Comparison of ENCODE assay signal across 8 cellular contexts in genomic region chr19:55447421-55448174, GRCh38. TPM values are rescaled to one million over a fixed set of nuclear protein-coding genes. Genes with fewer than 3 reads are reported as not detected.
A peak's percentile ranks its signal among the peaks of the same experiment; 100 is the strongest.
DNase-seq lines count a peak whose midpoint lies in the region; ATAC-seq and TF ChIP-seq lines count a peak whose summit lies in the region.

No MANE protein-coding gene starts in this region.

- H3K27ac Mint-ChIP-seq in CD4-positive, alpha-beta T cell, result no peak overlapping the region

- no peak for TF ChIP-seq CTCF in HL-60 (IDR thresholded peaks at IDR 0.05; ENCODE audit: insufficient read depth, low read length)
- TF ChIP-seq CTCF in RWPE2 (IDR thresholded peaks at IDR 0.05; ENCODE audit: poor library complexity, severe bottlenecking), result no peak
- no peak for TF ChIP-seq CTCF in CD4-positive, alpha-beta T cell (IDR thresholded peaks at IDR 0.05)

- POLR2A ChIA-PET in HEK293T (lab: Yijun Ruan, JAX), result no interaction called here
- POLR2A ChIA-PET in CD4-positive, alpha-beta T cell (lab: Charles Lee), result no interaction called here

- peak; percentile 76 for DNase-seq in AG08395 (ENCODE audit: low spot score)
- DNase-seq in HL-60 (ENCODE audit: low read depth in 1 of 2, low spot score in 1 of 2), result peak in 1 of 2 experiments; percentile 91
- peak; percentile 81 for DNase-seq in RWPE2 (ENCODE audit: low spot score)
- DNase-seq in right cardiac atrium, result peak in 2 of 3 donors; percentile 49 to 51
- DNase-seq in HEK293T (ENCODE audit: extremely low spot score), result no peak
- no peak for DNase-seq in CD4-positive, alpha-beta T cell

- CTCF ChIA-PET in HEK293T (lab: Yijun Ruan, JAX), result no interaction called here
- CTCF ChIA-PET in CD4-positive, alpha-beta T cell (lab: Charles Lee), result no interaction called here

- H3K9me3 Mint-ChIP-seq in CD4-positive, alpha-beta T cell, result no peaks in the 10 kb centered on the region

- H3K36me3 Mint-ChIP-seq in CD4-positive, alpha-beta T cell (ENCODE audit: low read depth), result no peaks in the 10 kb centered on the region

- H3K27me3 ChIP-seq in HL-60 (ENCODE audit: insufficient read depth, poor library complexity, severe bottlenecking) (peaks cover 26% of the 10 kb centered on the region), RWPE2 (ENCODE audit: insufficient read depth, poor library complexity, severe bottlenecking) (peaks cover 42% of the 10 kb centered on the region), right cardiac atrium (ENCODE audit: control insufficient read depth, insufficient read depth) (no peaks in the 10 kb centered on the region)
- peaks cover 66% of the 10 kb centered on the region for H3K27me3 ChIP-seq in CD4-positive, alpha-beta T cell (ENCODE audit: control insufficient read depth, insufficient read depth, low read length)

- H3K4me1 Mint-ChIP-seq in CD4-positive, alpha-beta T cell (ENCODE audit: low read depth), result peaks cover 12% of the 10 kb centered on the region

- H3K4me3 ChIP-seq in HL-60 (replicated peaks; ENCODE audit: insufficient read depth, low read length) (no peak overlapping the region), RWPE2 (ENCODE audit: severe bottlenecking) (no peak overlapping the region), right cardiac atrium (ENCODE audit: low read length) (no peak overlapping the region)

- H3K4me1 ChIP-seq in RWPE2 (ENCODE audit: insufficient read depth, poor library complexity, severe bottlenecking) (peaks cover 4% of the 10 kb centered on the region), right cardiac atrium (ENCODE audit: control insufficient read depth, insufficient read depth, low read length) (no peaks in the 10 kb centered on the region)

- WGBS in right cardiac atrium, result 30% methylated on average over 16 of the region's 16 CpGs

- no peaks in the 10 kb centered on the region for H3K36me3 ChIP-seq in RWPE2 (ENCODE audit: low read depth)

- intact Hi-C loops in right cardiac atrium (cut with DNase I), result no loop called here
- intact Hi-C loops in CD4-positive, alpha-beta T cell (cut with DNase I, micrococcal nuclease), result no loop called here

- H3K27ac ChIP-seq in HL-60 (replicated peaks) (peak overlapping the region; percentile 23; the same call in 1 of the 2 replicates), RWPE2 (ENCODE audit: poor library complexity, severe bottlenecking) (no peak overlapping the region), right cardiac atrium (ENCODE audit: low read length) (no peak overlapping the region)
- H3K27ac ChIP-seq in CD4-positive, alpha-beta T cell (ENCODE audit: low read depth, low read length), result no peak overlapping the region

- no peak overlapping the region for H3K4me3 Mint-ChIP-seq in CD4-positive, alpha-beta T cell

- H3K27me3 Mint-ChIP-seq in CD4-positive, alpha-beta T cell, result peaks cover 48% of the 10 kb centered on the region

- H3K9me3 ChIP-seq in RWPE2 (ENCODE audit: severe bottlenecking), result no peaks in the 10 kb centered on the region
- H3K9me3 ChIP-seq in right cardiac atrium (ENCODE audit: control insufficient read depth, low read length), result no peaks in the 10 kb centered on the region
- H3K9me3 ChIP-seq in CD4-positive, alpha-beta T cell (ENCODE audit: control insufficient read depth, low read length), result no peaks in the 10 kb centered on the region

- ATAC-seq in RWPE2 (ENCODE audit: low read depth) (peak; percentile 80), right cardiac atrium (peak; percentile 23 to 28), GM19324 (IDR thresholded peaks at IDR 0.05; ENCODE audit: low FRiP score, unreplicated experiment) (no peak), HG03521 (IDR thresholded peaks at IDR 0.05; ENCODE audit: unreplicated experiment) (no peak)
- ATAC-seq in CD4-positive, alpha-beta T cell (ENCODE audit: poor library complexity), result no peak

TF ChIP-seq in HEK293T, 16 proteins besides CTCF, POLR2A, EP300 and RAD21:
- TF ChIP-seq SUZ12 (IDR thresholded peaks at IDR 0.05) (no peak), L3MBTL2 (conservative IDR thresholded peaks at IDR 0.05) (no peak), PKNOX1 (IDR thresholded peaks at IDR 0.05) (no peak), ARNT (IDR thresholded peaks at IDR 0.05) (no peak), FOXA1 (IDR thresholded peaks at IDR 0.05) (no peak), ELF4 (IDR thresholded peaks at IDR 0.05) (no peak), ZNF384 (IDR thresholded peaks at IDR 0.05) (no peak), BHLHE40 (IDR thresholded peaks at IDR 0.05; ENCODE audit: borderline replicate concordance) (no peak), CTBP1 (IDR thresholded peaks at IDR 0.05; ENCODE audit: borderline replicate concordance) (no peak), NFRKB (IDR thresholded peaks at IDR 0.05) (no peak), FOXK2 (IDR thresholded peaks at IDR 0.05) (no peak), SP1 (IDR thresholded peaks at IDR 0.05) (no peak), LEF1 (IDR thresholded peaks at IDR 0.05; ENCODE audit: borderline replicate concordance) (no peak), HDGF (IDR thresholded peaks at IDR 0.05; ENCODE audit: borderline replicate concordance) (no peak)

RNA-seq across cellular contexts. Expression of gene SHISA7, which starts 4.5 kb away (rescaled TPM):
- total RNA-seq in right cardiac atrium, result not detected
- 0.05 TPM for polyA plus RNA-seq in right cardiac atrium
- not detected for total RNA-seq in CD4-positive, alpha-beta T cell

RNA-seq across cellular contexts. Expression of gene ISOC2, which starts 13.8 kb away (rescaled TPM):
- 10 to 100 TPM; 49.6 to 73.9 (median 62.0) TPM for total RNA-seq in right cardiac atrium
- polyA plus RNA-seq in right cardiac atrium, result 111 TPM
- total RNA-seq in CD4-positive, alpha-beta T cell, result 1 to 10 TPM; 1.5 to 2.2 TPM

RNA-seq across cellular contexts. Expression of gene C19orf85, which starts 17.0 kb away (rescaled TPM):
- total RNA-seq in right cardiac atrium, result not detected
- polyA plus RNA-seq in right cardiac atrium, result not detected
- not detected for total RNA-seq in CD4-positive, alpha-beta T cell

RNA-seq across cellular contexts. Expression of gene ZNF628, which starts 28.8 kb away (rescaled TPM):
- 1 to 10 TPM; 5.6 to 8.1 (median 6.7) TPM for total RNA-seq in right cardiac atrium
- 7.7 TPM for polyA plus RNA-seq in right cardiac atrium
- 10 to 100 TPM; 26.6 to 27.2 TPM for total RNA-seq in CD4-positive, alpha-beta T cell

RNA-seq across cellular contexts. Expression of gene NAT14, which starts 37.4 kb away (rescaled TPM):
- 10 to 100 TPM; 13.6 to 20.8 (median 15.0) TPM for total RNA-seq in right cardiac atrium
- polyA plus RNA-seq in right cardiac atrium, result 15.8 TPM
- total RNA-seq in CD4-positive, alpha-beta T cell, result 10 to 100 TPM; 10.5 to 14.7 TPM

Comparison
In these comparisons a context has a peak if more than half of its experiments do, and no peak if none do; other contexts are left out.
1. DNase-seq: peak in AG08395 (single experiment), RWPE2 (single experiment) and right cardiac atrium (2 of 3); none in HEK293T (single experiment) and CD4-positive, alpha-beta T cell (0 of 10).
2. ATAC-seq: peak in RWPE2 (single experiment) and right cardiac atrium (2 of 2); none in GM19324 (single experiment), HG03521 (single experiment) and CD4-positive, alpha-beta T cell (single experiment).
3. RNA of gene ISOC2, which starts 13.8 kb away (total RNA-seq): 49.6 to 73.9 TPM in right cardiac atrium; 1.5 to 2.2 TPM in CD4-positive, alpha-beta T cell; every median in the first group is over 10 times any median in the second.